In genomic region chr16:67936124-67936875, GRCh38 we compare ENCODE assay signal across 8 cellular contexts. TPM values are rescaled to one million over a fixed set of nuclear protein-coding genes. Genes with fewer than 3 reads are reported as not detected.
DNase-seq lines count a peak whose midpoint lies in the region; ATAC-seq and TF ChIP-seq lines count a peak whose summit lies in the region.

TSS of gene PSMB10 (minus strand) at chr16:67936850. CDS start at chr16:67936749, 101 bp downstream.

- H3K4me1 ChIP-seq in liver (ENCODE audit: control insufficient read depth in 4 of 4, insufficient read depth in 4 of 4, low read length in 3 of 4), result peaks cover 4 to 38% (median 27%) of the 10 kb centered on the region in 4 donors

- peak within 1 kb of the TSS; percentile 84 to 90 for H3K9ac ChIP-seq in liver (ENCODE audit: low read depth in 1 of 2, low read length in 2 of 2)

- peaks cover 0 to 18% (median 8%) of the 10 kb centered on the region in 4 donors for H3K36me3 ChIP-seq in liver (ENCODE audit: control insufficient read depth in 4 of 4, insufficient read depth in 3 of 4, low read depth in 1 of 4, low read length in 3 of 4)

- under 1% methylated on average over 54 of the region's 54 CpGs for WGBS in liver

- no peak for TF ChIP-seq CTCF in WI38 (IDR thresholded peaks at IDR 0.05; ENCODE audit: low read depth, low read length)
- TF ChIP-seq CTCF in liver (IDR thresholded peaks at IDR 0.05; ENCODE audit: low read depth, low read length, missing input control), result no peak

- H3K9me3 ChIP-seq in liver (ENCODE audit: control insufficient read depth in 4 of 4, low read length in 3 of 4), result no peaks in the 10 kb centered on the region

- peak within 1 kb of the TSS; percentile 85 for H3K4me3 ChIP-seq in WI38 (ENCODE audit: low read depth, low read length)
- peak within 1 kb of the TSS; percentile 65 to 93 (median 78) for H3K4me3 ChIP-seq in liver (ENCODE audit: low read depth in 1 of 3, low read length in 3 of 3)

- no peak for ATAC-seq in HG03520 (IDR thresholded peaks at IDR 0.05; ENCODE audit: unreplicated experiment)

- H3K27me3 ChIP-seq in liver (ENCODE audit: control insufficient read depth in 4 of 4, insufficient read depth in 4 of 4, low read length in 3 of 4), result no peaks in the 10 kb centered on the region

- peak in 1 of 2 donors; percentile 36 for TF ChIP-seq RAD21 in liver (IDR thresholded peaks at IDR 0.05)

- peak; percentile 30 to 56 (median 44) for DNase-seq in activated naive CD4-positive, alpha-beta T cell (lab: John Stamatoyannopoulos, UW)
- DNase-seq in activated naive CD4-positive, alpha-beta T cell treated with Interleukin-2 at 50 U/mL for 16 hours, result no peak
- DNase-seq in HT1080 (ENCODE audit: low read depth) (peak; percentile 57), dermis microvascular lymphatic vessel endothelial cell (ENCODE audit: low read depth in 2 of 2) (peak in 1 of 2 donors; percentile 56)
- peak in 2 of 3 donors; percentile 26 to 70 for DNase-seq in stimulated activated CD4-positive, alpha-beta T cell treated with anti-CD3 and anti-CD28 coated beads, TNF-alpha, amount 100 ng/mL, for 48 hours (ENCODE audit: low read depth in 3 of 3)

- peak within 1 kb of the TSS; percentile 87 to 96 for H3K27ac ChIP-seq in liver (ENCODE audit: low read depth in 1 of 2, low read length in 2 of 2)

TF ChIP-seq in liver, 16 proteins besides CTCF, POLR2A, EP300 and RAD21:
- TF ChIP-seq SP1 (IDR thresholded peaks at IDR 0.05) (no peak), GABPA (IDR thresholded peaks at IDR 0.05 in 1 of 2, conservative IDR thresholded peaks at IDR 0.05 in 1 of 2) (peak in 1 of 2 donors; percentile 14), RXRA (IDR thresholded peaks at IDR 0.05) (no peak)
TF ChIP-seq in liver: peak in this region for 1.

RNA-seq across cellular contexts. Expression of gene PSMB10, which starts in this region (rescaled TPM):
- 62.2 and 72.3 TPM in 2 replicates for total RNA-seq in HT1080 (2014; rRNA removed; shearing (Covaris generic))
- 25.5 and 35.6 TPM in 2 replicates for polyA plus RNA-seq in HT1080 (2015; cell fraction: cytosol; rRNA removed)
- 12.7 and 14.1 TPM in 2 replicates for polyA plus RNA-seq in HT1080 (2015; cell fraction: nucleus; rRNA removed)
- total RNA-seq in dermis microvascular lymphatic vessel endothelial cell (76.5 and 89.4 TPM in 2 replicates), liver (10 to 100 TPM; 24.8 to 36.3 TPM)
- 10 to 100 TPM; 28.4 to 48.2 TPM for polyA plus RNA-seq in liver
